Comparison of ENCODE assay signal across 8 cellular contexts in genomic region chr11:125568970-125569912, GRCh38. TPM values are rescaled to one million over a fixed set of nuclear protein-coding genes. Genes with fewer than 3 reads are reported as not detected.
DNase-seq lines count a peak whose midpoint lies in the region; ATAC-seq and TF ChIP-seq lines count a peak whose summit lies in the region.

EI24 (plus strand) TSS chr11:125569477; CDS start chr11:125572528, 3,051 bp downstream.

- H3K9me2 ChIP-seq in GM23338 (ENCODE audit: insufficient read depth), result no peaks in the 10 kb centered on the region

- H3K4me3 Mint-ChIP-seq in GM23338, result peak within 1 kb of the TSS; percentile 87
- H3K4me3 Mint-ChIP-seq in activated T-helper 2 cell treated with anti-CD3 and anti-CD28 coated beads, Interferon-gamma antibody, Interleukin-2, Interleukin-4, amounts not matched to agents 10 μg/mL and 5 μg/mL and 100 μg/mL, durations not matched to agents 14 hours and 24 hours and 36 hours (ENCODE audit: low read depth), result peak within 1 kb of the TSS; percentile 89
- peak within 1 kb of the TSS; percentile 91 for H3K4me3 Mint-ChIP-seq in natural killer cell treated with Interleukin-12 subunit alpha and Interleukin-12 subunit beta and Interleukin-15 and Interleukin-18, amount 100 ng/mL, for 72 hours

- POLR2A ChIA-PET in RWPE1 (lab: Yijun Ruan, JAX; ENCODE audit: low non-redundant PET), result no interaction called here

- no peaks in the 10 kb centered on the region for H3K27me3 ChIP-seq in GM23338 (ENCODE audit: insufficient read depth)

- peak; percentile 98 for ATAC-seq in GM23338
- peak; percentile 99 to 100 for ATAC-seq in natural killer cell treated with Interleukin-12 subunit alpha and Interleukin-12 subunit beta and Interleukin-15 and Interleukin-18, amount 100 ng/mL, for 72 hours
- ATAC-seq in stimulated activated naive CD8-positive, alpha-beta T cell treated with anti-CD3 and anti-CD28 coated beads, Interleukin-15, Interleukin-2, amounts not matched to agents 100 U/mL and 50 U/mL, for 24 hours, result peak; percentile 99

- intact Hi-C loops in activated T-helper 2 cell treated with anti-CD3 and anti-CD28 coated beads, Interferon-gamma antibody, Interleukin-2, Interleukin-4, amounts not matched to agents 10 μg/mL and 5 μg/mL and 100 μg/mL, durations not matched to agents 14 hours and 24 hours and 36 hours (cut with micrococcal nuclease), result loop anchor here (1.0 kb wide), 1 partner anchor 318 kb away; the partner anchor contains the start of gene HYLS1

- peaks cover 9% of the 10 kb centered on the region; the same call in 1 of the 2 replicates for H3K36me3 ChIP-seq in GM23338 (ENCODE audit: insufficient read depth)

- CTCF ChIA-PET in RWPE1 (lab: Yijun Ruan, JAX), result interaction anchor here (0.6 to 1.8 kb wide), 4 partner anchors 13 to 93 kb away, joined by 3 to 9 read pairs (median 3); no protein-coding TSS in a partner anchor

- peak within 1 kb of the TSS; percentile 97 for H3K4me3 ChIP-seq in GM23338

- peaks cover 18% of the 10 kb centered on the region for H3K9me3 Mint-ChIP-seq in GM23338
- no peaks in the 10 kb centered on the region for H3K9me3 Mint-ChIP-seq in activated T-helper 2 cell treated with anti-CD3 and anti-CD28 coated beads, Interferon-gamma antibody, Interleukin-2, Interleukin-4, amounts not matched to agents 10 μg/mL and 5 μg/mL and 100 μg/mL, durations not matched to agents 14 hours and 24 hours and 36 hours
- no peaks in the 10 kb centered on the region for H3K9me3 Mint-ChIP-seq in natural killer cell treated with Interleukin-12 subunit alpha and Interleukin-12 subunit beta and Interleukin-15 and Interleukin-18, amount 100 ng/mL, for 72 hours

- H3K4me2 ChIP-seq in GM23338, result peak within 1 kb of the TSS; percentile 91

- H3K36me3 Mint-ChIP-seq in GM23338 (ENCODE audit: low read depth), result peaks cover 26% of the 10 kb centered on the region; the same call in 2 of the 3 replicates
- peaks cover 25% of the 10 kb centered on the region for H3K36me3 Mint-ChIP-seq in activated T-helper 2 cell treated with anti-CD3 and anti-CD28 coated beads, Interferon-gamma antibody, Interleukin-2, Interleukin-4, amounts not matched to agents 10 μg/mL and 5 μg/mL and 100 μg/mL, durations not matched to agents 14 hours and 24 hours and 36 hours (ENCODE audit: low read depth)
- peaks cover 4% of the 10 kb centered on the region for H3K36me3 Mint-ChIP-seq in natural killer cell treated with Interleukin-12 subunit alpha and Interleukin-12 subunit beta and Interleukin-15 and Interleukin-18, amount 100 ng/mL, for 72 hours

- H3K27me3 Mint-ChIP-seq in GM23338 (ENCODE audit: insufficient read depth, low read depth, poor library complexity), result no peaks in the 10 kb centered on the region
- no peaks in the 10 kb centered on the region for H3K27me3 Mint-ChIP-seq in activated T-helper 2 cell treated with anti-CD3 and anti-CD28 coated beads, Interferon-gamma antibody, Interleukin-2, Interleukin-4, amounts not matched to agents 10 μg/mL and 5 μg/mL and 100 μg/mL, durations not matched to agents 14 hours and 24 hours and 36 hours (ENCODE audit: low read depth)
- no peaks in the 10 kb centered on the region for H3K27me3 Mint-ChIP-seq in natural killer cell treated with Interleukin-12 subunit alpha and Interleukin-12 subunit beta and Interleukin-15 and Interleukin-18, amount 100 ng/mL, for 72 hours

- H3K27ac ChIP-seq in GM23338 (ENCODE audit: low read depth) (0 out of 2 replicates have a peak within 1 kb of the TSS, but pooled peaks have one; percentile 51), RWPE1 (peak within 1 kb of the TSS; percentile 87)

- H3K4me1 ChIP-seq in GM23338 (ENCODE audit: insufficient read depth), result no peaks in the 10 kb centered on the region; the same call in 1 of the 2 replicates

- DNase-seq in ELF-1 (ENCODE audit: low read depth, low spot score) (peak; percentile 96), GM23338 (ENCODE audit: low spot score) (peak; percentile 98), LHCN-M2 (ENCODE audit: low read depth) (peak; percentile 90), RWPE1 (ENCODE audit: low spot score) (peak; percentile 88), fibroblast of peridontal ligament (ENCODE audit: extremely low read depth) (peak; percentile 87)
- DNase-seq in activated T-helper 2 cell treated with anti-CD3 and anti-CD28 coated beads, Interferon-gamma antibody, Interleukin-2, Interleukin-4, amounts not matched to agents 10 μg/mL and 5 μg/mL and 100 μg/mL, durations not matched to agents 14 hours and 24 hours and 36 hours (ENCODE audit: low spot score), result peak; percentile 86
- DNase-seq in natural killer cell treated with Interleukin-12 subunit alpha and Interleukin-12 subunit beta and Interleukin-15 and Interleukin-18, amount 100 ng/mL, for 72 hours (ENCODE audit: low spot score), result peak; percentile 96
- peak; percentile 92 for DNase-seq in stimulated activated naive CD8-positive, alpha-beta T cell treated with anti-CD3 and anti-CD28 coated beads, Interleukin-15, Interleukin-2, amounts not matched to agents 100 U/mL and 50 U/mL, for 24 hours

- peaks cover 35% of the 10 kb centered on the region for H3K79me2 ChIP-seq in GM23338 (replicated peaks; ENCODE audit: insufficient read depth)

- no peaks in the 10 kb centered on the region; the same call in 1 of the 2 replicates for H4K20me1 ChIP-seq in GM23338 (replicated peaks; ENCODE audit: insufficient read depth)

- TF ChIP-seq CTCF in GM23338 (conservative IDR thresholded peaks at IDR 0.05; ENCODE audit: low read depth in 2 of 2), result peak; percentile 46 to 66
- peak; percentile 66 for TF ChIP-seq CTCF in RWPE1 (conservative IDR thresholded peaks at IDR 0.05; ENCODE audit: low read depth)

- H3K4me1 Mint-ChIP-seq in GM23338, result peaks cover 11% of the 10 kb centered on the region; the same call in 2 of the 3 replicates
- H3K4me1 Mint-ChIP-seq in activated T-helper 2 cell treated with anti-CD3 and anti-CD28 coated beads, Interferon-gamma antibody, Interleukin-2, Interleukin-4, amounts not matched to agents 10 μg/mL and 5 μg/mL and 100 μg/mL, durations not matched to agents 14 hours and 24 hours and 36 hours (ENCODE audit: low read depth), result peaks cover 22% of the 10 kb centered on the region
- H3K4me1 Mint-ChIP-seq in natural killer cell treated with Interleukin-12 subunit alpha and Interleukin-12 subunit beta and Interleukin-15 and Interleukin-18, amount 100 ng/mL, for 72 hours (ENCODE audit: low read depth in 2 of 2), result peaks cover 13 to 20% of the 10 kb centered on the region in 2 donors

- H3K27ac Mint-ChIP-seq in GM23338, result 0 out of 2 replicates have a peak within 1 kb of the TSS, but pooled peaks have one; percentile 52
- H3K27ac Mint-ChIP-seq in activated T-helper 2 cell treated with anti-CD3 and anti-CD28 coated beads, Interferon-gamma antibody, Interleukin-2, Interleukin-4, amounts not matched to agents 10 μg/mL and 5 μg/mL and 100 μg/mL, durations not matched to agents 14 hours and 24 hours and 36 hours, result peak within 1 kb of the TSS; percentile 91
- H3K27ac Mint-ChIP-seq in natural killer cell treated with Interleukin-12 subunit alpha and Interleukin-12 subunit beta and Interleukin-15 and Interleukin-18, amount 100 ng/mL, for 72 hours, result peak within 1 kb of the TSS; percentile 76 to 94

- H2AFZ ChIP-seq in GM23338, result peak within 1 kb of the TSS; percentile 99

- no peaks in the 10 kb centered on the region for H3F3A ChIP-seq in GM23338 (replicated peaks; ENCODE audit: low read depth)

TF ChIP-seq in GM23338, 12 proteins besides CTCF, POLR2A, EP300 and RAD21:
- TF ChIP-seq EZH2 (IDR thresholded peaks at IDR 0.05; ENCODE audit: low read depth, unreplicated experiment) (no peak), ETS1 (IDR thresholded peaks at IDR 0.05) (peak; percentile 83), CREB1 (CRISPR knock-in tag; IDR thresholded peaks at IDR 0.05; ENCODE audit: low read depth) (peak; percentile 79), ZNF331 (CRISPR knock-in tag; IDR thresholded peaks at IDR 0.05; ENCODE audit: low read depth) (0 out of 2 replicates have a peak, but pooled peaks have one; percentile 12), POLR2AphosphoS5 (IDR thresholded peaks at IDR 0.05; ENCODE audit: low read depth) (peak; percentile 76)

RNA-seq across cellular contexts. Expression of gene EI24, which starts in this region (rescaled TPM):
- 122 and 174 TPM in 2 replicates for total RNA-seq in GM23338 (2014; rRNA removed; shearing (Covaris generic))
- 132 and 135 TPM in 2 replicates for polyA plus RNA-seq in GM23338 (2016; fragmentation: Nextera tagmentation; extraction: Ambion mirVana)
- total RNA-seq in LHCN-M2 (2014; rRNA removed), result 88.4 and 100 TPM in 2 replicates
- 77.2 TPM for polyA plus RNA-seq in LHCN-M2 (2012)
- 44.4 and 50.9 TPM in 2 replicates for total RNA-seq in activated T-helper 2 cell treated with anti-CD3 and anti-CD28 coated beads, Interferon-gamma antibody, Interleukin-2, Interleukin-4, amounts not matched to agents 10 μg/mL and 5 μg/mL and 100 μg/mL, durations not matched to agents 14 hours and 24 hours and 36 hours
- 10 to 100 TPM; 47.1 to 60.8 TPM for total RNA-seq in natural killer cell treated with Interleukin-12 subunit alpha and Interleukin-12 subunit beta and Interleukin-15 and Interleukin-18, amount 100 ng/mL, for 72 hours

Comparison
In these comparisons a context has a peak if more than half of its experiments do, and no peak if none do; other contexts are left out.
1. Peak in every context shown above with its lines: DNase-seq, ATAC-seq, H3K4me3 ChIP-seq and H3K27ac ChIP-seq.